10 cellular contexts compared by ENCODE assay signal in the genomic region with DNA sequence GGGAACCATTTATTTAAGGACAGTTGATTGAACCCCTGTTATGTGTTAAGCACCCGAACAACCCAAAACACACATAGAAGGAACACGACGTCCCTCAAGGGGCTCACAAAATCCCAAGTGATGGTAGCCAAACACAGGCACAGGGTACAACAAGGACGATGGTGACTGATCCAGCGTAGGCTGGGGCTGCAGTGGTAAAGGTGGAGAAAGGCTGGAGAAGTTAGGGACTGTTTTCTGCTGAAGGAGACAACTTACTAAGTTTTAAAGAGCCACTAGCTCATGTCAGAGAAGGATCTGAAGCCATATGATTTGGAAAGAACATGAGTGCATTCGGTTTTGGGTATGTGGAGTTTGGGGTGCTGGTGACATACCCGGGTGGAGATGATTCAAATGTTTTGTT.
"Had no signal": no experiment of that assay in that cellular context is flagged by ENCODE, and none has a peak within 500 bp of the region (broad histone marks: within the 10 kb centered on the region; RNA-seq: fewer than 3 reads in every experiment).

No MANE protein-coding gene starts in this region.

- H3K27ac ChIP-seq: right lobe of liver, spleen had no signal

- H3K27me3 ChIP-seq: right lobe of liver, testis had no signal

- H3K36me3 ChIP-seq: right lobe of liver, spleen had no signal

- DNase-seq: activated CD4-positive, alpha-beta T cell treated with anti-CD3 and anti-CD28 coated beads, Interleukin-2, amount 50 U/mL, for 48 hours; foreskin melanocyte; hypothalamus; spleen; stimulated activated naive CD8-positive, alpha-beta T cell treated with anti-CD3 and anti-CD28 coated beads, Interleukin-15, Interleukin-2, amounts not matched to agents 100 U/mL and 50 U/mL, for 24 hours had no signal

- H3K4me3 ChIP-seq: lung, right lobe of liver, spleen, testis had no signal

- H3K4me1 ChIP-seq: right lobe of liver had no signal

- ATAC-seq: activated CD4-positive, CD25-positive, alpha-beta regulatory T cell treated with anti-CD3 and anti-CD28 coated beads, Interleukin-2, amount 50 U/mL, for 24 hours; naive thymus-derived CD4-positive, alpha-beta T cell; right lobe of liver; stimulated activated naive CD8-positive, alpha-beta T cell treated with anti-CD3 and anti-CD28 coated beads, Interleukin-15, Interleukin-2, amounts not matched to agents 100 U/mL and 50 U/mL, for 24 hours had no signal

- H3K9me3 ChIP-seq: right lobe of liver, testis had no signal
